1 cellular context compared by ENCODE assay signal in genomic region chr1:212466913-212467650, GRCh38.
TF ChIP-seq lines count a peak whose summit lies in the region.

No MANE protein-coding gene starts in this region.

TF ChIP-seq in IMR-90, 13 proteins besides CTCF, POLR2A, EP300 and RAD21 (continued from another document):
- TF ChIP-seq RCOR1 (IDR thresholded peaks at IDR 0.05; ENCODE audit: insufficient replicate concordance, low read length), result no peak
- TF ChIP-seq MXI1 (IDR thresholded peaks at IDR 0.05; ENCODE audit: borderline replicate concordance, low read depth, low read length), result no peak
- no peak for TF ChIP-seq CEBPB (IDR thresholded peaks at IDR 0.05; ENCODE audit: low read depth, low read length)
- TF ChIP-seq RFX5 (IDR thresholded peaks at IDR 0.05; ENCODE audit: low read depth, low read length), result no peak
- no peak for TF ChIP-seq USF2 (IDR thresholded peaks at IDR 0.05; ENCODE audit: low read depth, low read length)
- TF ChIP-seq, protein P1, sequence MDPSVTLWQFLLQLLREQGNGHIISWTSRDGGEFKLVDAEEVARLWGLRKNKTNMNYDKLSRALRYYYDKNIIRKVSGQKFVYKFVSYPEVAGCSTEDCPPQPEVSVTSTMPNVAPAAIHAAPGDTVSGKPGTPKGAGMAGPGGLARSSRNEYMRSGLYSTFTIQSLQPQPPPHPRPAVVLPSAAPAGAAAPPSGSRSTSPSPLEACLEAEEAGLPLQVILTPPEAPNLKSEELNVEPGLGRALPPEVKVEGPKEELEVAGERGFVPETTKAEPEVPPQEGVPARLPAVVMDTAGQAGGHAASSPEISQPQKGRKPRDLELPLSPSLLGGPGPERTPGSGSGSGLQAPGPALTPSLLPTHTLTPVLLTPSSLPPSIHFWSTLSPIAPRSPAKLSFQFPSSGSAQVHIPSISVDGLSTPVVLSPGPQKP (IDR thresholded peaks at IDR 0.05; ENCODE audit: borderline replicate concordance, low read depth, low read length), result no peak
- TF ChIP-seq BHLHE40 (IDR thresholded peaks at IDR 0.05; ENCODE audit: low read depth, low read length), result no peak
TF ChIP-seq in IMR-90: peak in this region for 0.
